ENCODE assay signal across 10 cellular contexts in the genomic region with DNA sequence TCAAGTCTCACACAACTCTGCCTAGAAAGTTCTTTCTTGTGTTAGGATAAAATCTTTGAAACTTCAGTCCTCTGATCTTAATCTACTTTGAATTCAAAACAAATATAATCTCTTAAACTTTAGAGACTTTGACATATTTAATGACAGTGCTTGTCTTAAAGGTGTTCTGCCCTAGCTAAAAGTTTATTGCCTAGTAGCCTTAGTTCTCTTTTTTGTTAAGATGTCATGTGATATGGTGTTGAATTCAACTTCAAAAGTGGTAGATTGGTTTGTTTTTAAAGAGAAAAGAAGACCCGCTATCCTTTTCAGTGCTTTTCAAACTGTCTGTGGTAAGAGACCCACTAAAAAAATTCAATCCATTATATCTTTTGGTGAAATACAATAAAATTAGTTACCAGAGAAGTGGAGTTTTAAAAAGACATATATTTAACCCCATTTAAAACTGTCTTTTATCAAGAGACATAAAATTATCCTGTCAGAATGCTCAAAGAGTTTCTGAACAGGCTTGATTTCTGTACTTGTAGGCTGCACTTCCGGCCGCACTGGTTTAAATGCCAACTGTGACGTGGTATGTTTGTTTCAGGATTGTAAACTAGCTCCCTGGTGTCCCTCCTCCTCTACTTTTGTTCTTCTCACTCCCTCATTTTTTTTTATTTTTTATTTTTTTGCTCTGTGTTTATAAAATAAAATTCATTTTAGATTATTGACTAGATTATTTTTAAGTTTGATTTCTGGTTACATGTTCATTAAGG.
DNase-seq lines count a peak whose midpoint lies in the region; ATAC-seq, FAIRE-seq and TF ChIP-seq lines count a peak whose summit lies in the region.
"Had no signal": no experiment of that assay in that cellular context is flagged by ENCODE, and none has a peak within 500 bp of the region (broad histone marks: within the 10 kb centered on the region; RNA-seq: fewer than 3 reads in every experiment).

No MANE protein-coding gene starts in this region.

- H3K9me3 ChIP-seq in astrocyte (ENCODE audit: insufficient read depth, low read depth, low read length), result no peaks in the 10 kb centered on the region
- no peaks in the 10 kb centered on the region for H3K9me3 ChIP-seq in small intestine (ENCODE audit: control insufficient read depth, low read depth)

- H4K20me1 ChIP-seq in astrocyte (ENCODE audit: insufficient read depth, low read length), result peaks cover 73% of the 10 kb centered on the region

- H3K4me3 ChIP-seq in astrocyte (ENCODE audit: insufficient read depth, low read depth, low read length), result no peak overlapping the region
- no peak overlapping the region for H3K4me3 ChIP-seq in small intestine (ENCODE audit: low read depth in 1 of 2, low read length in 2 of 2)

- no peak overlapping the region for H3K4me3 Mint-ChIP-seq in astrocyte (ENCODE audit: unreplicated experiment)
- H3K4me3 Mint-ChIP-seq: activated T-helper 1 cell treated with anti-CD3 and anti-CD28 coated beads, Interleukin-12 subunit alpha, Interleukin-12 subunit beta, Interleukin-2, Interleukin-4 antibody, amounts not matched to agents 30 ng/mL and 10 ng/mL and 1 ng/mL, durations not matched to agents 14 hours and 24 hours and 36 hours had no signal

- 49 to 65% (median 62%) methylated on average over 4 of the region's 4 CpGs for WGBS in small intestine, 3 donors

- H3K27me3 Mint-ChIP-seq in astrocyte (ENCODE audit: low read depth, unreplicated experiment), result no peaks in the 10 kb centered on the region

- FAIRE-seq in astrocyte (lab: Jason Lieb, UNC), result no peak
- FAIRE-seq in small intestine (lab: Jason Lieb, UNC), result no peak

- H3K9me3 Mint-ChIP-seq in astrocyte (ENCODE audit: unreplicated experiment), result no peaks in the 10 kb centered on the region
- H3K9me3 Mint-ChIP-seq: activated T-helper 1 cell treated with anti-CD3 and anti-CD28 coated beads, Interleukin-12 subunit alpha, Interleukin-12 subunit beta, Interleukin-2, Interleukin-4 antibody, amounts not matched to agents 30 ng/mL and 10 ng/mL and 1 ng/mL, durations not matched to agents 14 hours and 24 hours and 36 hours had no signal

- H3K36me3 ChIP-seq in astrocyte (ENCODE audit: insufficient read depth, low read length) (no peaks in the 10 kb centered on the region), small intestine (ENCODE audit: control insufficient read depth in 2 of 2, insufficient read depth in 2 of 2, low read length in 2 of 2) (no peaks in the 10 kb centered on the region)

- no peak overlapping the region for H3K27ac Mint-ChIP-seq in astrocyte (ENCODE audit: unreplicated experiment)
- H3K27ac Mint-ChIP-seq: activated T-helper 1 cell treated with anti-CD3 and anti-CD28 coated beads, Interleukin-12 subunit alpha, Interleukin-12 subunit beta, Interleukin-2, Interleukin-4 antibody, amounts not matched to agents 30 ng/mL and 10 ng/mL and 1 ng/mL, durations not matched to agents 14 hours and 24 hours and 36 hours had no signal

- no peak overlapping the region for H3K4me2 ChIP-seq in astrocyte (ENCODE audit: low read length)

- H3K79me2 ChIP-seq in astrocyte (ENCODE audit: insufficient read depth, low read length), result peaks cover 100% of the 10 kb centered on the region

- H3K36me3 Mint-ChIP-seq in astrocyte (ENCODE audit: low read depth, unreplicated experiment), result no peaks in the 10 kb centered on the region

- DNase-seq in HT-29 (ENCODE audit: low spot score), result peak; percentile 73
- DNase-seq in astrocyte (ENCODE audit: low read depth), result peak; percentile 75
- peak; percentile 6 for DNase-seq in hepatic stellate cell (ENCODE audit: low spot score)
- DNase-seq in small intestine, result peak; percentile 1
- no peak for DNase-seq in NCI-H1092 treated with DMSO at 0.1 percent for 48 hours (lab: John Stamatoyannopoulos, UW)
- no peak for DNase-seq in 8988T
- DNase-seq in AML-193 (lab: John Stamatoyannopoulos, UW), result no peak
- DNase-seq: NCI-H1930 had no signal

- no peak for ATAC-seq in HG02610 (IDR thresholded peaks at IDR 0.05; ENCODE audit: unreplicated experiment)

- no peak overlapping the region for H2AFZ ChIP-seq in astrocyte (ENCODE audit: low read depth, low read length)

- H3K4me1 ChIP-seq in astrocyte (ENCODE audit: insufficient read depth, low read length) (peaks cover 14% of the 10 kb centered on the region), small intestine (ENCODE audit: control insufficient read depth in 2 of 2, insufficient read depth in 1 of 2, low read depth in 1 of 2, low read length in 1 of 2) (peaks cover 0 to 3% of the 10 kb centered on the region in 2 donors)

- no peak overlapping the region for H3K9ac ChIP-seq in astrocyte (ENCODE audit: low read length)

- H3K27me3 ChIP-seq in astrocyte (ENCODE audit: insufficient read depth, low read length) (no peaks in the 10 kb centered on the region), small intestine (ENCODE audit: control insufficient read depth in 2 of 2, insufficient read depth in 2 of 2, low read length in 2 of 2) (no peaks in the 10 kb centered on the region)

- H3K27ac ChIP-seq in astrocyte (ENCODE audit: low read depth, low read length) (peak overlapping the region; percentile 4), small intestine (ENCODE audit: low read depth in 1 of 2, low read length in 1 of 2) (no peak overlapping the region)

- no peak for TF ChIP-seq CTCF in astrocyte (IDR thresholded peaks at IDR 0.05; ENCODE audit: insufficient read depth, low read depth, low read length)

- peaks cover 38% of the 10 kb centered on the region for H3K4me1 Mint-ChIP-seq in astrocyte (ENCODE audit: low read depth, unreplicated experiment)

Comparison
In these comparisons a context has a peak if more than half of its experiments do, and no peak if none do; other contexts are left out.
1. DNase-seq: peak in HT-29 (single experiment), astrocyte (single experiment), hepatic stellate cell (single experiment) and small intestine (single experiment); none in NCI-H1092 treated with DMSO at 0.1 percent for 48 hours (single experiment), 8988T (single experiment) and AML-193 (0 of 2).